32 cellular contexts compared by ENCODE assay signal in the genomic region with DNA sequence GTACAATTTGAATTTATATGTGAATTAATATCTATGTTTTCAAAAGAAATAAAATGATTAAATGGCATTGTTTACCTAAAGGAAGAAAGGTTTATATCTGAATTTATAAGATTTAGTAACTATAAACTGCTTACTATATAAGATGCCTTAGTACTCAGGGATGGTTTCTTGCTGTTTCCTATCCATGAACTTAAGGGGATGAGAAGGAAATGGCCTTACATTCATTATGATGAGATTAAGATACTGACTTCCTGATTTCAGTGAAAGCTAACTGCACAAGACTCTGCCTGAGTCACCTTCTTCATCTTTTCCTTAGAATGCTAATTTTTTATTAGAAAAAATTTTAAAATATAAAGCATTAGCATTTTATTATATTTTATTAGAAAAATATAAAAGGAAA.
"Had no signal": no experiment of that assay in that cellular context is flagged by ENCODE, and none has a peak within 500 bp of the region (broad histone marks: within the 10 kb centered on the region; RNA-seq: fewer than 3 reads in every experiment).

No MANE protein-coding gene starts in this region.

- H3K36me3 Mint-ChIP-seq: activated CD8-positive, alpha-beta memory T cell treated with anti-CD3 and anti-CD28 coated beads, Interleukin-2, amount 10 ng/mL, durations not matched to agents 7 days and 5 days; activated naive CD4-positive, alpha-beta T cell treated with anti-CD3 and anti-CD28 coated beads, Interleukin-2, amount 50 U/mL, for 72 hours; activated naive CD8-positive, alpha-beta T cell treated with anti-CD3 and anti-CD28 coated beads for 36 hours; T-cell; WTC11 had no signal

- ATAC-seq: activated CD4-positive, alpha-beta T cell treated with anti-CD3 and anti-CD28 coated beads for 36 hours; activated CD4-positive, CD25-positive, alpha-beta regulatory T cell treated with anti-CD3 and anti-CD28 coated beads, Interleukin-2, amount 50 U/mL, for 24 hours; activated CD8-positive, alpha-beta memory T cell treated with anti-CD3 and anti-CD28 coated beads, Interleukin-2, amount 10 ng/mL, durations not matched to agents 7 days and 5 days; activated CD8-positive, alpha-beta T cell treated with anti-CD3 and anti-CD28 coated beads, Interleukin-2, amount 10 ng/mL, durations not matched to agents 7 days and 5 days; activated naive CD4-positive, alpha-beta T cell treated with anti-CD3 and anti-CD28 coated beads, Interleukin-2, amount 50 U/mL, for 72 hours; body of pancreas; T-cell; T-helper 17 cell; WTC11 had no signal

- H3K4me3 Mint-ChIP-seq: activated CD4-positive, alpha-beta memory T cell treated with anti-CD3 and anti-CD28 coated beads, Interleukin-2, amount 10 ng/mL, durations not matched to agents 7 days and 5 days; activated CD4-positive, alpha-beta T cell treated with anti-CD3 and anti-CD28 coated beads for 36 hours; activated CD4-positive, alpha-beta T cell treated with anti-CD3 and anti-CD28 coated beads, Interleukin-2, amount 10 ng/mL, durations not matched to agents 7 days and 5 days; activated CD8-positive, alpha-beta memory T cell treated with anti-CD3 and anti-CD28 coated beads, Interleukin-2, amount 10 ng/mL, durations not matched to agents 7 days and 5 days; activated CD8-positive, alpha-beta T cell treated with anti-CD3 and anti-CD28 coated beads, Interleukin-2, amount 10 ng/mL, durations not matched to agents 7 days and 5 days; activated naive CD4-positive, alpha-beta T cell treated with anti-CD3 and anti-CD28 coated beads for 36 hours; activated naive CD8-positive, alpha-beta T cell treated with anti-CD3 and anti-CD28 coated beads for 36 hours; activated T-cell treated with anti-CD3 and anti-CD28 coated beads, Interleukin-2, amount 50 U/mL, for 24 hours; T-cell; T-helper 17 cell; WTC11 had no signal

- H3K27ac ChIP-seq: adrenal gland, body of pancreas, brain microvascular endothelial cell, breast epithelium, WERI-Rb-1 had no signal

- H3K27ac Mint-ChIP-seq: activated CD4-positive, alpha-beta memory T cell treated with anti-CD3 and anti-CD28 coated beads, Interleukin-2, amount 10 ng/mL, durations not matched to agents 7 days and 5 days; activated CD4-positive, alpha-beta T cell treated with anti-CD3 and anti-CD28 coated beads for 36 hours; activated CD4-positive, alpha-beta T cell treated with anti-CD3 and anti-CD28 coated beads, Interleukin-2, amount 10 ng/mL, durations not matched to agents 7 days and 5 days; activated CD8-positive, alpha-beta memory T cell treated with anti-CD3 and anti-CD28 coated beads, Interleukin-2, amount 10 ng/mL, durations not matched to agents 7 days and 5 days; activated CD8-positive, alpha-beta T cell treated with anti-CD3 and anti-CD28 coated beads, Interleukin-2, amount 10 ng/mL, durations not matched to agents 7 days and 5 days; activated naive CD4-positive, alpha-beta T cell treated with anti-CD3 and anti-CD28 coated beads for 36 hours; activated naive CD4-positive, alpha-beta T cell treated with anti-CD3 and anti-CD28 coated beads, Interleukin-2, amount 50 U/mL, for 72 hours; activated naive CD8-positive, alpha-beta T cell treated with anti-CD3 and anti-CD28 coated beads for 36 hours; activated T-cell treated with anti-CD3 and anti-CD28 coated beads, Interleukin-2, amount 50 U/mL, for 24 hours; T-cell; T-helper 17 cell; WTC11 had no signal

- H3K4me1 Mint-ChIP-seq: activated CD4-positive, alpha-beta memory T cell treated with anti-CD3 and anti-CD28 coated beads, Interleukin-2, amount 10 ng/mL, durations not matched to agents 7 days and 5 days; activated CD4-positive, alpha-beta T cell treated with anti-CD3 and anti-CD28 coated beads for 36 hours; activated CD4-positive, alpha-beta T cell treated with anti-CD3 and anti-CD28 coated beads, Interleukin-2, amount 10 ng/mL, durations not matched to agents 7 days and 5 days; activated CD8-positive, alpha-beta memory T cell treated with anti-CD3 and anti-CD28 coated beads, Interleukin-2, amount 10 ng/mL, durations not matched to agents 7 days and 5 days; activated naive CD8-positive, alpha-beta T cell treated with anti-CD3 and anti-CD28 coated beads for 36 hours; T-cell; T-helper 17 cell had no signal

- H3K27me3 Mint-ChIP-seq: activated CD4-positive, alpha-beta memory T cell treated with anti-CD3 and anti-CD28 coated beads, Interleukin-2, amount 10 ng/mL, durations not matched to agents 7 days and 5 days; activated CD4-positive, alpha-beta T cell treated with anti-CD3 and anti-CD28 coated beads for 36 hours; activated CD4-positive, alpha-beta T cell treated with anti-CD3 and anti-CD28 coated beads, Interleukin-2, amount 10 ng/mL, durations not matched to agents 7 days and 5 days; activated CD8-positive, alpha-beta memory T cell treated with anti-CD3 and anti-CD28 coated beads, Interleukin-2, amount 10 ng/mL, durations not matched to agents 7 days and 5 days; activated naive CD8-positive, alpha-beta T cell treated with anti-CD3 and anti-CD28 coated beads for 36 hours; activated T-cell treated with anti-CD3 and anti-CD28 coated beads, Interleukin-2, amount 50 U/mL, for 24 hours; T-cell; T-helper 17 cell had no signal

- H3K9me3 Mint-ChIP-seq: WTC11 had no signal

- H3K36me3 ChIP-seq: adrenal gland, brain microvascular endothelial cell, breast epithelium, WERI-Rb-1 had no signal

- H3K4me3 ChIP-seq: adrenal gland, body of pancreas, breast epithelium had no signal

- H3K9me3 ChIP-seq: adrenal gland, body of pancreas, breast epithelium had no signal

- H3K4me1 ChIP-seq: adrenal gland, body of pancreas, breast epithelium had no signal

- DNase-seq: activated CD4-positive, alpha-beta memory T cell treated with anti-CD3 and anti-CD28 coated beads, Interleukin-2, amount 10 ng/mL, durations not matched to agents 7 days and 5 days; activated CD4-positive, alpha-beta T cell treated with anti-CD3 and anti-CD28 coated beads for 1 hour; activated CD4-positive, alpha-beta T cell treated with anti-CD3 and anti-CD28 coated beads for 36 hours; activated CD4-positive, alpha-beta T cell treated with anti-CD3 and anti-CD28 coated beads for 48 hours; activated CD4-positive, alpha-beta T cell treated with anti-CD3 and anti-CD28 coated beads, Interleukin-2, amount 10 ng/mL, durations not matched to agents 7 days and 5 days; activated CD4-positive, alpha-beta T cell treated with anti-CD3 and anti-CD28 coated beads, Interleukin-2, amount 50 U/mL, for 48 hours; activated CD4-positive, CD25-positive, alpha-beta regulatory T cell; activated CD8-positive, alpha-beta memory T cell treated with anti-CD3 and anti-CD28 coated beads for 24 hours; activated CD8-positive, alpha-beta memory T cell treated with anti-CD3 and anti-CD28 coated beads, Interleukin-2, amount 10 ng/mL, durations not matched to agents 7 days and 5 days; activated CD8-positive, alpha-beta memory T cell treated with anti-CD3 and anti-CD28 coated beads, Interleukin-2, amount 50 U/mL, for 48 hours; activated CD8-positive, alpha-beta T cell treated with anti-CD3 and anti-CD28 coated beads, Interleukin-2, amount 10 ng/mL, durations not matched to agents 7 days and 5 days; activated effector memory CD4-positive, alpha-beta T cell treated with anti-CD3 and anti-CD28 coated beads, Interleukin-2, amount 50 U/mL, for 16 hours; activated gamma-delta T cell treated with Interleukin-2 at 50 U/mL for 16 hours; activated naive CD4-positive, alpha-beta T cell; activated naive CD4-positive, alpha-beta T cell treated with anti-CD3 and anti-CD28 coated beads for 36 hours; activated naive CD4-positive, alpha-beta T cell treated with anti-CD3 and anti-CD28 coated beads, Interleukin-2, amount 50 U/mL, for 16 hours; activated naive CD8-positive, alpha-beta T cell treated with anti-CD3 and anti-CD28 coated beads for 36 hours; activated T-cell treated with anti-CD3 and anti-CD28 coated beads, Interleukin-2, amount 50 U/mL, for 24 hours; activated T-cell treated with anti-CD3 and anti-CD28 coated beads, Interleukin-2, amount 50 U/mL, for 48 hours; adrenal gland; amniotic stem cell; aorta; body of pancreas; brain microvascular endothelial cell; central memory CD4-positive, alpha-beta T cell; T-cell; T-helper 17 cell; WERI-Rb-1 had no signal

- H3K27me3 ChIP-seq: adrenal gland, body of pancreas, brain microvascular endothelial cell, breast epithelium had no signal
